In the genomic region with DNA sequence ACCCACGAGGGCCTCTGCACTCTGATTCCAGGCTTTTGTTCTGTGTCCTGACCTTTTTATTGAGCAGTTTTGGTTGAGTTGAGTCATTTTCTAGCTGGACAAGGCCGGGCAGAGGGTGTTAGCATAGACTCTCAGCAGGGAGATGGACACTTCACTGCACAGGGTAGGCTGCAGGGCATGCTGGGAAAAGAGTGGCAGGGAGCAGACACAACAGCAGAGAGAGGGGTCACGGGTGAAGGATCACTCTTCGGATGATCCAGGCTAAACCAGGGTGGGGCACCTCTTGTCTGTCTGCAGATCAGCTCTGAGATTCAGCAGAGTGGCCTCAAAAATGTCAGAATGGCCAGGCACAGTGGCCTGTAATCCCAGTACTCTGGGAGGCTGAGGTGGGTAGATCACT, we compare ENCODE assay signal across 20 cellular contexts.
DNase-seq lines count a peak whose midpoint lies in the region; ATAC-seq and TF ChIP-seq lines count a peak whose summit lies in the region.
"Had no signal": no experiment of that assay in that cellular context is flagged by ENCODE, and none has a peak within 500 bp of the region (broad histone marks: within the 10 kb centered on the region; RNA-seq: fewer than 3 reads in every experiment).

No MANE protein-coding gene starts in this region.

- intact Hi-C loops in cardiac septum (cut with DNase I) (no loop called here), left ventricle myocardium inferior (cut with micrococcal nuclease) (no loop called here)

- TF ChIP-seq CTCF in left ventricle myocardium inferior (IDR thresholded peaks at IDR 0.05; ENCODE audit: borderline replicate concordance), result no peak
- TF ChIP-seq CTCF in coronary artery (IDR thresholded peaks at IDR 0.05), result no peak
- TF ChIP-seq CTCF in osteocyte (IDR thresholded peaks at IDR 0.05), result no peak

- no peak overlapping the region for H3K4me3 ChIP-seq in left ventricle myocardium inferior
- H3K4me3 ChIP-seq in coronary artery, result no peak overlapping the region
- H3K4me3 ChIP-seq: BLaER1 treated with 17β-estradiol and CSF1 and Interleukin-3, amounts not matched to agents 10 nM and 100 nM had no signal

- H3K4me3 Mint-ChIP-seq in osteocyte (ENCODE audit: unreplicated experiment), result no peak overlapping the region
- H3K4me3 Mint-ChIP-seq: CD8-positive, alpha-beta memory T cell; HFFc6 had no signal

- H3K9me3 ChIP-seq in left ventricle myocardium inferior (replicated peaks), result no peaks in the 10 kb centered on the region
- H3K9me3 ChIP-seq: BLaER1 treated with 17β-estradiol and CSF1 and Interleukin-3, amounts not matched to agents 10 nM and 100 nM had no signal

- no peaks in the 10 kb centered on the region for H3K4me1 Mint-ChIP-seq in osteocyte (ENCODE audit: unreplicated experiment)
- H3K4me1 Mint-ChIP-seq: CD8-positive, alpha-beta memory T cell had no signal

- DNase-seq in cardiac septum (ENCODE audit: low spot score) (peak; percentile 36), left ventricle myocardium inferior (no peak), coronary artery (ENCODE audit: low spot score) (peak; percentile 38), osteocyte (ENCODE audit: extremely low spot score, unreplicated experiment) (peak; percentile 40), ureter (ENCODE audit: low spot score) (peak; percentile 12), erythroblast (lab: John Stamatoyannopoulos, UW) (no peak)
- DNase-seq: CD8-positive, alpha-beta memory T cell; DMS 273 treated with DMSO at 0.1 percent for 48 hours; GF-D8; HFFc6; NCI-H1436 treated with DMSO at 0.1 percent for 48 hours; NCI-H2081; NCI-H2227 treated with DMSO at 0.1 percent for 48 hours; NCI-H524 had no signal

- no peaks in the 10 kb centered on the region for H3K9me3 Mint-ChIP-seq in osteocyte (ENCODE audit: unreplicated experiment)

- no peak for TF ChIP-seq POLR2A in erythroblast (IDR thresholded peaks at IDR 0.05; ENCODE audit: low read length)

- ATAC-seq in GM21737 (IDR thresholded peaks at IDR 0.05; ENCODE audit: unreplicated experiment), result no peak
- ATAC-seq in GM18520 (IDR thresholded peaks at IDR 0.05; ENCODE audit: unreplicated experiment), result no peak
- ATAC-seq: Panc1, Right ventricle myocardium inferior had no signal

- H3K4me1 ChIP-seq in left ventricle myocardium inferior, result no peaks in the 10 kb centered on the region
- H3K4me1 ChIP-seq: BLaER1 treated with 17β-estradiol and CSF1 and Interleukin-3, amounts not matched to agents 10 nM and 100 nM had no signal

- H3K27ac Mint-ChIP-seq in osteocyte (ENCODE audit: unreplicated experiment), result no peak overlapping the region
- H3K27ac Mint-ChIP-seq: CD8-positive, alpha-beta memory T cell; HFFc6 had no signal

- H3K27me3 Mint-ChIP-seq in osteocyte (ENCODE audit: unreplicated experiment), result no peaks in the 10 kb centered on the region

- peaks cover 87% of the 10 kb centered on the region for H3K27me3 ChIP-seq in left ventricle myocardium inferior (ENCODE audit: low read depth)
- H3K27me3 ChIP-seq: BLaER1 treated with 17β-estradiol and CSF1 and Interleukin-3, amounts not matched to agents 10 nM and 100 nM had no signal

- H3K27ac ChIP-seq in left ventricle myocardium inferior (replicated peaks) (no peak overlapping the region), coronary artery (no peak overlapping the region)
- H3K27ac ChIP-seq: BLaER1 treated with 17β-estradiol and CSF1 and Interleukin-3, amounts not matched to agents 10 nM and 100 nM; KMS-11 had no signal

- no peaks in the 10 kb centered on the region for H3K36me3 Mint-ChIP-seq in osteocyte (ENCODE audit: unreplicated experiment)
- H3K36me3 Mint-ChIP-seq: CD8-positive, alpha-beta memory T cell had no signal

- no peaks in the 10 kb centered on the region for H3K36me3 ChIP-seq in left ventricle myocardium inferior
- H3K36me3 ChIP-seq: BLaER1 treated with 17β-estradiol and CSF1 and Interleukin-3, amounts not matched to agents 10 nM and 100 nM had no signal

Comparison
In these comparisons a context has a peak if more than half of its experiments do, and no peak if none do; other contexts are left out.
1. DNase-seq: peak in cardiac septum (single experiment), coronary artery (single experiment), osteocyte (single experiment) and ureter (single experiment); none in left ventricle myocardium inferior (single experiment) and erythroblast (0 of 2).